1 cellular context compared by ENCODE assay signal in genomic region chr2:183038341-183039300, GRCh38.
TF ChIP-seq lines count a peak whose summit lies in the region.

A gene with protein sequence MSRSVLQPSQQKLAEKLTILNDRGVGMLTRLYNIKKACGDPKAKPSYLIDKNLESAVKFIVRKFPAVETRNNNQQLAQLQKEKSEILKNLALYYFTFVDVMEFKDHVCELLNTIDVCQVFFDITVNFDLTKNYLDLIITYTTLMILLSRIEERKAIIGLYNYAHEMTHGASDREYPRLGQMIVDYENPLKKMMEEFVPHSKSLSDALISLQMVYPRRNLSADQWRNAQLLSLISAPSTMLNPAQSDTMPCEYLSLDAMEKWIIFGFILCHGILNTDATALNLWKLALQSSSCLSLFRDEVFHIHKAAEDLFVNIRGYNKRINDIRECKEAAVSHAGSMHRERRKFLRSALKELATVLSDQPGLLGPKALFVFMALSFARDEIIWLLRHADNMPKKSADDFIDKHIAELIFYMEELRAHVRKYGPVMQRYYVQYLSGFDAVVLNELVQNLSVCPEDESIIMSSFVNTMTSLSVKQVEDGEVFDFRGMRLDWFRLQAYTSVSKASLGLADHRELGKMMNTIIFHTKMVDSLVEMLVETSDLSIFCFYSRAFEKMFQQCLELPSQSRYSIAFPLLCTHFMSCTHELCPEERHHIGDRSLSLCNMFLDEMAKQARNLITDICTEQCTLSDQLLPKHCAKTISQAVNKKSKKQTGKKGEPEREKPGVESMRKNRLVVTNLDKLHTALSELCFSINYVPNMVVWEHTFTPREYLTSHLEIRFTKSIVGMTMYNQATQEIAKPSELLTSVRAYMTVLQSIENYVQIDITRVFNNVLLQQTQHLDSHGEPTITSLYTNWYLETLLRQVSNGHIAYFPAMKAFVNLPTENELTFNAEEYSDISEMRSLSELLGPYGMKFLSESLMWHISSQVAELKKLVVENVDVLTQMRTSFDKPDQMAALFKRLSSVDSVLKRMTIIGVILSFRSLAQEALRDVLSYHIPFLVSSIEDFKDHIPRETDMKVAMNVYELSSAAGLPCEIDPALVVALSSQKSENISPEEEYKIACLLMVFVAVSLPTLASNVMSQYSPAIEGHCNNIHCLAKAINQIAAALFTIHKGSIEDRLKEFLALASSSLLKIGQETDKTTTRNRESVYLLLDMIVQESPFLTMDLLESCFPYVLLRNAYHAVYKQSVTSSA (minus strand): TSS chr2:183038457. CDS start chr2:183038099, 358 bp downstream.

TF ChIP-seq in H1, 55 proteins besides CTCF, POLR2A, EP300 and RAD21:
- peak in 1 of 2 experiments; percentile 85; a peak in 1 of 4 replicates for TF ChIP-seq HDAC2 (IDR thresholded peaks at IDR 0.05; ENCODE audit: borderline replicate concordance in 1 of 2, low read depth in 2 of 2, low read length in 2 of 2)
- no peak for TF ChIP-seq SIN3A (conservative IDR thresholded peaks at IDR 0.05 in 1 of 2, IDR thresholded peaks at IDR 0.05 in 1 of 2; ENCODE audit: low read depth in 1 of 2, low read length in 2 of 2)
- TF ChIP-seq USF2 (IDR thresholded peaks at IDR 0.05; ENCODE audit: low read length) = peak; percentile 72
- peak; percentile 91 for TF ChIP-seq ASH2L (IDR thresholded peaks at IDR 0.05; ENCODE audit: low read length)
- no peak for TF ChIP-seq NANOG (IDR thresholded peaks at IDR 0.05; ENCODE audit: insufficient read depth, low read depth, low read length, poor library complexity, severe bottlenecking)
- TF ChIP-seq SAP30 (IDR thresholded peaks at IDR 0.05; ENCODE audit: insufficient read depth, insufficient replicate concordance, low read length) = no peak
- TF ChIP-seq GTF2F1 (IDR thresholded peaks at IDR 0.05; ENCODE audit: borderline replicate concordance, low read depth, low read length) = no peak
- no peak for TF ChIP-seq CHD1 (IDR thresholded peaks at IDR 0.05; ENCODE audit: low read depth, low read length)
- no peak for TF ChIP-seq PHF8 (conservative IDR thresholded peaks at IDR 0.05; ENCODE audit: low read depth, low read length)
- TF ChIP-seq KDM4A (IDR thresholded peaks at IDR 0.05; ENCODE audit: low read depth, low read length, severe bottlenecking) = no peak
- TF ChIP-seq EZH2 (IDR thresholded peaks at IDR 0.05; ENCODE audit: low read depth, low read length, severe bottlenecking) = no peak
- no peak for TF ChIP-seq ATF2 (IDR thresholded peaks at IDR 0.05; ENCODE audit: low read length)
- no peak for TF ChIP-seq RNF2 (IDR thresholded peaks at IDR 0.05; ENCODE audit: borderline replicate concordance, low read depth, low read length, missing control alignments, poor library complexity, severe bottlenecking)
- peak; percentile 68; the same call in 1 of the 2 replicates for TF ChIP-seq BACH1 (IDR thresholded peaks at IDR 0.05; ENCODE audit: low read length)
- peak; percentile 54 for TF ChIP-seq TAF1 (IDR thresholded peaks at IDR 0.05; ENCODE audit: low read depth, low read length)
- no peak for TF ChIP-seq HDAC6 (IDR thresholded peaks at IDR 0.05; ENCODE audit: low read depth, low read length)
- TF ChIP-seq CTBP2 (IDR thresholded peaks at IDR 0.05; ENCODE audit: borderline replicate concordance, insufficient read depth, insufficient read length, low read length) = no peak
- TF ChIP-seq, protein P1, sequence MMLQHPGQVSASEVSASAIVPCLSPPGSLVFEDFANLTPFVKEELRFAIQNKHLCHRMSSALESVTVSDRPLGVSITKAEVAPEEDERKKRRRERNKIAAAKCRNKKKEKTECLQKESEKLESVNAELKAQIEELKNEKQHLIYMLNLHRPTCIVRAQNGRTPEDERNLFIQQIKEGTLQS (IDR thresholded peaks at IDR 0.05; ENCODE audit: insufficient read depth, low read depth, low read length) = peak; percentile 49; the same call in 1 of the 2 replicates
- no peak for TF ChIP-seq BCL11A (IDR thresholded peaks at IDR 0.05; ENCODE audit: low read depth in 2 of 2, low read length in 2 of 2)
- no peak for TF ChIP-seq CREB1 (IDR thresholded peaks at IDR 0.05)
- TF ChIP-seq POU5F1 (IDR thresholded peaks at IDR 0.05; ENCODE audit: low read depth, low read length) = no peak
- no peak for TF ChIP-seq TAF7 (optimal IDR thresholded peaks at IDR 0.05; ENCODE audit: borderline replicate concordance, low read depth, low read length)
- no peak for TF ChIP-seq SP2 (IDR thresholded peaks at IDR 0.05; ENCODE audit: low read length)
- no peak; the same call in 1 of the 2 replicates for TF ChIP-seq RBBP5 (IDR thresholded peaks at IDR 0.05; ENCODE audit: borderline replicate concordance, low read depth, low read length)
- no peak for TF ChIP-seq MAX (IDR thresholded peaks at IDR 0.05)
- TF ChIP-seq, protein P2, sequence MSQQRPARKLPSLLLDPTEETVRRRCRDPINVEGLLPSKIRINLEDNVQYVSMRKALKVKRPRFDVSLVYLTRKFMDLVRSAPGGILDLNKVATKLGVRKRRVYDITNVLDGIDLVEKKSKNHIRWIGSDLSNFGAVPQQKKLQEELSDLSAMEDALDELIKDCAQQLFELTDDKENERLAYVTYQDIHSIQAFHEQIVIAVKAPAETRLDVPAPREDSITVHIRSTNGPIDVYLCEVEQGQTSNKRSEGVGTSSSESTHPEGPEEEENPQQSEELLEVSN (IDR thresholded peaks at IDR 0.05) = no peak
